Comparison of ENCODE assay signal across 8 cellular contexts in genomic region chr13:26872444-26873173, GRCh38.
A peak's percentile ranks its signal among the peaks of the same experiment; 100 is the strongest.
DNase-seq lines count a peak whose midpoint lies in the region; ATAC-seq, FAIRE-seq and TF ChIP-seq lines count a peak whose summit lies in the region.

No MANE protein-coding gene starts in this region.

- TF ChIP-seq CTCF in GM12873 (IDR thresholded peaks at IDR 0.05; ENCODE audit: insufficient read depth, low read depth, low read length, missing control alignments) (peak; percentile 88), fibroblast of mammary gland (conservative IDR thresholded peaks at IDR 0.05; ENCODE audit: control insufficient read depth, insufficient read depth, low read depth, low read length) (peak; percentile 74)

- peak; percentile 50 for DNase-seq in 8988T
- DNase-seq in NCI-H460 (ENCODE audit: extremely low read depth, low read depth), result peak; percentile 39
- peak; percentile 7 to 38 (median 18) for DNase-seq in activated CD8-positive, alpha-beta memory T cell treated with anti-CD3 and anti-CD28 coated beads for 48 hours (ENCODE audit: low read depth in 2 of 3, low spot score in 2 of 3)
- peak; percentile 48 for DNase-seq in fibroblast of mammary gland (ENCODE audit: low read depth)
- DNase-seq in nucleus accumbens (lab: John Stamatoyannopoulos, UW), result peak in 43 of 56 donors; percentile 7 to 79 (median 37)
- peak; percentile 38 for DNase-seq in urothelium cell line (ENCODE audit: low spot score)

- no peak for ATAC-seq in GM18858 (IDR thresholded peaks at IDR 0.05; ENCODE audit: unreplicated experiment)

- no peak for FAIRE-seq in urothelium cell line (lab: Jason Lieb, UNC)

- no peak overlapping the region for H3K4me3 ChIP-seq in fibroblast of mammary gland (ENCODE audit: control insufficient read depth, low read depth, low read length)
